ENCODE assay signal across 10 cellular contexts in genomic region chr3:35932995-35933394, GRCh38.
DNase-seq lines count a peak whose midpoint lies in the region; ATAC-seq, FAIRE-seq and TF ChIP-seq lines count a peak whose summit lies in the region.
"Had no signal": no experiment of that assay in that cellular context is flagged by ENCODE, and none has a peak within 500 bp of the region (broad histone marks: within the 10 kb centered on the region; RNA-seq: fewer than 3 reads in every experiment).

No MANE protein-coding gene starts in this region.

- DNase-seq in A172 (ENCODE audit: low spot score) (peak; percentile 89), HCEC 1CT (peak; percentile 61), T1000 (lab: John Stamatoyannopoulos, UW) (peak; percentile 72), glomerular visceral epithelial cell (ENCODE audit: extremely low spot score) (peak; percentile 86), COR-L47 (lab: John Stamatoyannopoulos, UW) (no peak), GM12891 (ENCODE audit: insufficient read length, low spot score) (no peak)
- no peak for DNase-seq in stimulated activated naive CD4-positive, alpha-beta T cell treated with Interleukin-2 at 50 U/mL for 16 hours (lab: John Stamatoyannopoulos, UW)
- DNase-seq: activated CD4-positive, alpha-beta T cell treated with anti-CD3 and anti-CD28 coated beads for 48 hours; stimulated activated naive CD8-positive, alpha-beta T cell treated with anti-CD3 and anti-CD28 coated beads, Interleukin-15, amount 100 ng/mL, for 72 hours had no signal

- no peak for TF ChIP-seq POLR2A in GM12891 (IDR thresholded peaks at IDR 0.05; ENCODE audit: low read depth, low read length)

- no peak for ATAC-seq in HG02981 (IDR thresholded peaks at IDR 0.05; ENCODE audit: unreplicated experiment)
- ATAC-seq: stimulated activated naive CD8-positive, alpha-beta T cell treated with anti-CD3 and anti-CD28 coated beads, Interleukin-15, amount 100 ng/mL, for 72 hours had no signal

- no peak for FAIRE-seq in GM12891 (lab: Jason Lieb, UNC)

TF ChIP-seq in GM12891, 5 proteins besides CTCF, POLR2A, EP300 and RAD21:
- TF ChIP-seq TAF1 (IDR thresholded peaks at IDR 0.05; ENCODE audit: low read depth, low read length) (no peak), POLR2AphosphoS5 (IDR thresholded peaks at IDR 0.05; ENCODE audit: low read depth, low read length) (no peak), SPI1 (IDR thresholded peaks at IDR 0.05; ENCODE audit: low read depth, low read length) (no peak), PAX5 (IDR thresholded peaks at IDR 0.05; ENCODE audit: insufficient read depth, low read length, severe bottlenecking) (no peak), POU2F2 (IDR thresholded peaks at IDR 0.05; ENCODE audit: low read depth, low read length) (no peak)

Comparison
In these comparisons a context has a peak if more than half of its experiments do, and no peak if none do; other contexts are left out.
1. DNase-seq: peak in A172 (single experiment), HCEC 1CT (single experiment), T1000 (single experiment) and glomerular visceral epithelial cell (single experiment); none in COR-L47 (single experiment), GM12891 (single experiment) and stimulated activated naive CD4-positive, alpha-beta T cell treated with Interleukin-2 at 50 U/mL for 16 hours (single experiment).